1 cellular context compared by ENCODE assay signal in genomic region chr12:47080725-47081502, GRCh38.
TF ChIP-seq lines count a peak whose summit lies in the region.

No MANE protein-coding gene starts in this region.

TF ChIP-seq in HEK293, 187 proteins besides CTCF, POLR2A, EP300 and RAD21 (continued from another document and continues in another):
- TF ChIP-seq, protein P1, sequence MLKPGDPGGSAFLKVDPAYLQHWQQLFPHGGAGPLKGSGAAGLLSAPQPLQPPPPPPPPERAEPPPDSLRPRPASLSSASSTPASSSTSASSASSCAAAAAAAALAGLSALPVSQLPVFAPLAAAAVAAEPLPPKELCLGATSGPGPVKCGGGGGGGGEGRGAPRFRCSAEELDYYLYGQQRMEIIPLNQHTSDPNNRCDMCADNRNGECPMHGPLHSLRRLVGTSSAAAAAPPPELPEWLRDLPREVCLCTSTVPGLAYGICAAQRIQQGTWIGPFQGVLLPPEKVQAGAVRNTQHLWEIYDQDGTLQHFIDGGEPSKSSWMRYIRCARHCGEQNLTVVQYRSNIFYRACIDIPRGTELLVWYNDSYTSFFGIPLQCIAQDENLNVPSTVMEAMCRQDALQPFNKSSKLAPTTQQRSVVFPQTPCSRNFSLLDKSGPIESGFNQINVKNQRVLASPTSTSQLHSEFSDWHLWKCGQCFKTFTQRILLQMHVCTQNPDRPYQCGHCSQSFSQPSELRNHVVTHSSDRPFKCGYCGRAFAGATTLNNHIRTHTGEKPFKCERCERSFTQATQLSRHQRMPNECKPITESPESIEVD (tag by site-specific recombination; IDR thresholded peaks at IDR 0.05): 0 out of 2 replicates have a peak, but pooled peaks have one; percentile 22
- TF ChIP-seq HOXC10 (CRISPR knock-in tag; IDR thresholded peaks at IDR 0.05) (no peak), ZNF549 (tag by site-specific recombination; IDR thresholded peaks at IDR 0.05) (no peak), ZNF785 (tag by site-specific recombination; IDR thresholded peaks at IDR 0.05) (no peak), ZNF654 (tag by site-specific recombination; IDR thresholded peaks at IDR 0.05; ENCODE audit: low read depth) (no peak), ZBTB21 (tag by site-specific recombination; IDR thresholded peaks at IDR 0.05) (no peak), ZNF776 (tag by site-specific recombination; IDR thresholded peaks at IDR 0.05; ENCODE audit: borderline replicate concordance) (no peak), WT1 (tag by site-specific recombination; IDR thresholded peaks at IDR 0.05) (peak; percentile 22; the same call in 1 of the 2 replicates), ZBTB17 (tag by site-specific recombination; IDR thresholded peaks at IDR 0.05) (peak; percentile 89), RBAK (tag by site-specific recombination; IDR thresholded peaks at IDR 0.05) (no peak), ZXDB (tag by site-specific recombination; IDR thresholded peaks at IDR 0.05) (no peak), ZNF398 (tag by site-specific recombination; IDR thresholded peaks at IDR 0.05) (no peak), ZNF596 (tag by site-specific recombination; IDR thresholded peaks at IDR 0.05) (peak; percentile 74; the same call in 1 of the 2 replicates), ZNF670 (tag by site-specific recombination; IDR thresholded peaks at IDR 0.05; ENCODE audit: low read depth) (no peak), SETDB1 (IDR thresholded peaks at IDR 0.05; ENCODE audit: insufficient read length, low read length) (no peak), ZNF266 (tag by site-specific recombination; IDR thresholded peaks at IDR 0.05; ENCODE audit: low read depth) (no peak), ZNF133 (tag by site-specific recombination; IDR thresholded peaks at IDR 0.05) (no peak), EGR2 (tag by site-specific recombination; IDR thresholded peaks at IDR 0.05; ENCODE audit: low read depth) (no peak), ZNF10 (tag by site-specific recombination; IDR thresholded peaks at IDR 0.05) (no peak), BCL11A (tag by site-specific recombination; IDR thresholded peaks at IDR 0.05; ENCODE audit: low read depth) (no peak), ZNF140 (tag by site-specific recombination; IDR thresholded peaks at IDR 0.05) (no peak), ZNF792 (tag by site-specific recombination; IDR thresholded peaks at IDR 0.05) (no peak), ELK4 (IDR thresholded peaks at IDR 0.05; ENCODE audit: borderline replicate concordance, low read depth, low read length) (no peak), ZBTB11 (tag by site-specific recombination; conservative IDR thresholded peaks at IDR 0.05; ENCODE audit: low read depth) (peak; percentile 73), ZBTB1 (tag by site-specific recombination; IDR thresholded peaks at IDR 0.05) (no peak), ZNF530 (tag by site-specific recombination; IDR thresholded peaks at IDR 0.05; ENCODE audit: low read depth) (no peak), INSM2 (tag by site-specific recombination; IDR thresholded peaks at IDR 0.05) (no peak), ZNF423 (tag by site-specific recombination; IDR thresholded peaks at IDR 0.05) (no peak), YY2 (tag by site-specific recombination; IDR thresholded peaks at IDR 0.05) (no peak), ZEB2 (tag by site-specific recombination; IDR thresholded peaks at IDR 0.05) (peak; percentile 43; the same call in 1 of the 2 replicates), ZBTB7A (tag by site-specific recombination; IDR thresholded peaks at IDR 0.05; ENCODE audit: low read depth) (no peak), ZNF629 (tag by site-specific recombination; IDR thresholded peaks at IDR 0.05) (no peak), ZSCAN30 (tag by site-specific recombination; IDR thresholded peaks at IDR 0.05) (no peak), ZFHX2 (tag by site-specific recombination; conservative IDR thresholded peaks at IDR 0.05) (no peak), ZNF777 (tag by site-specific recombination; IDR thresholded peaks at IDR 0.05; ENCODE audit: borderline replicate concordance) (no peak; the same call in 1 of the 2 replicates), IKZF3 (tag by site-specific recombination; IDR thresholded peaks at IDR 0.05) (no peak), HOXA7 (CRISPR knock-in tag; IDR thresholded peaks at IDR 0.05; ENCODE audit: borderline replicate concordance) (no peak), GFI1B (tag by site-specific recombination; IDR thresholded peaks at IDR 0.05) (no peak), GLIS2 (tag by site-specific recombination; IDR thresholded peaks at IDR 0.05) (no peak), KLF7 (tag by site-specific recombination; IDR thresholded peaks at IDR 0.05; ENCODE audit: borderline replicate concordance) (no peak), ZNF19 (tag by site-specific recombination; IDR thresholded peaks at IDR 0.05; ENCODE audit: low read depth) (no peak), ZNF548 (tag by site-specific recombination; IDR thresholded peaks at IDR 0.05) (no peak), KLF16 (tag by site-specific recombination; IDR thresholded peaks at IDR 0.05) (peak; percentile 57; the same call in 1 of the 2 replicates), BCL11B (tag by site-specific recombination; IDR thresholded peaks at IDR 0.05; ENCODE audit: low read depth) (no peak), KLF1 (tag by site-specific recombination; IDR thresholded peaks at IDR 0.05) (no peak)
- TF ChIP-seq, protein P2, sequence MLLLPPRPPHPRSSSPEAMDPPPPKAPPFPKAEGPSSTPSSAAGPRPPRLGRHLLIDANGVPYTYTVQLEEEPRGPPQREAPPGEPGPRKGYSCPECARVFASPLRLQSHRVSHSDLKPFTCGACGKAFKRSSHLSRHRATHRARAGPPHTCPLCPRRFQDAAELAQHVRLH (tag by site-specific recombination; IDR thresholded peaks at IDR 0.05): no peak
- TF ChIP-seq, protein P3, sequence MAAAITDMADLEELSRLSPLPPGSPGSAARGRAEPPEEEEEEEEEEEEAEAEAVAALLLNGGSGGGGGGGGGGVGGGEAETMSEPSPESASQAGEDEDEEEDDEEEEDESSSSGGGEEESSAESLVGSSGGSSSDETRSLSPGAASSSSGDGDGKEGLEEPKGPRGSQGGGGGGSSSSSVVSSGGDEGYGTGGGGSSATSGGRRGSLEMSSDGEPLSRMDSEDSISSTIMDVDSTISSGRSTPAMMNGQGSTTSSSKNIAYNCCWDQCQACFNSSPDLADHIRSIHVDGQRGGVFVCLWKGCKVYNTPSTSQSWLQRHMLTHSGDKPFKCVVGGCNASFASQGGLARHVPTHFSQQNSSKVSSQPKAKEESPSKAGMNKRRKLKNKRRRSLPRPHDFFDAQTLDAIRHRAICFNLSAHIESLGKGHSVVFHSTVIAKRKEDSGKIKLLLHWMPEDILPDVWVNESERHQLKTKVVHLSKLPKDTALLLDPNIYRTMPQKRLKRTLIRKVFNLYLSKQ (tag by site-specific recombination; IDR thresholded peaks at IDR 0.05; ENCODE audit: borderline replicate concordance): no peak
- TF ChIP-seq, protein P4, sequence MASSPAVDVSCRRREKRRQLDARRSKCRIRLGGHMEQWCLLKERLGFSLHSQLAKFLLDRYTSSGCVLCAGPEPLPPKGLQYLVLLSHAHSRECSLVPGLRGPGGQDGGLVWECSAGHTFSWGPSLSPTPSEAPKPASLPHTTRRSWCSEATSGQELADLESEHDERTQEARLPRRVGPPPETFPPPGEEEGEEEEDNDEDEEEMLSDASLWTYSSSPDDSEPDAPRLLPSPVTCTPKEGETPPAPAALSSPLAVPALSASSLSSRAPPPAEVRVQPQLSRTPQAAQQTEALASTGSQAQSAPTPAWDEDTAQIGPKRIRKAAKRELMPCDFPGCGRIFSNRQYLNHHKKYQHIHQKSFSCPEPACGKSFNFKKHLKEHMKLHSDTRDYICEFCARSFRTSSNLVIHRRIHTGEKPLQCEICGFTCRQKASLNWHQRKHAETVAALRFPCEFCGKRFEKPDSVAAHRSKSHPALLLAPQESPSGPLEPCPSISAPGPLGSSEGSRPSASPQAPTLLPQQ (tag by site-specific recombination; IDR thresholded peaks at IDR 0.05): peak; percentile 43; the same call in 1 of the 2 replicates
- TF ChIP-seq, protein P5, sequence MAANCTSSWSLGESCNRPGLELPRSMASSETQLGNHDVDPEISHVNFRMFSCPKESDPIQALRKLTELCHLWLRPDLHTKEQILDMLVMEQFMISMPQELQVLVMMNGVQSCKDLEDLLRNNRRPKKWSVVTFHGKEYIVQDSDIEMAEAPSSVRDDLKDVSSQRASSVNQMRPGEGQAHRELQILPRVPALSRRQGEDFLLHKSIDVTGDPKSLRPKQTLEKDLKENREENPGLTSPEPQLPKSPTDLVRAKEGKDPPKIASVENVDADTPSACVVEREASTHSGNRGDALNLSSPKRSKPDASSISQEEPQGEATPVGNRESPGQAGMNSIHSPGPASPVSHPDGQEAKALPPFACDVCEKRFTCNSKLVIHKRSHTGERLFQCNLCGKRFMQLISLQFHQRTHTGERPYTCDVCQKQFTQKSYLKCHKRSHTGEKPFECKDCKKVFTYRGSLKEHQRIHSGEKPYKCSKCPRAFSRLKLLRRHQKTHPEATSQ (tag by site-specific recombination; IDR thresholded peaks at IDR 0.05): no peak
